ENCODE assay signal across 1 cellular context in genomic region chr11:64319421-64319761, GRCh38.
TF ChIP-seq lines count a peak whose summit lies in the region.

No MANE protein-coding gene starts in this region.

TF ChIP-seq in H1, 55 proteins besides CTCF, POLR2A, EP300 and RAD21:
- TF ChIP-seq TEAD4 (IDR thresholded peaks at IDR 0.05; ENCODE audit: low read depth, low read length): no peak
